Comparison of ENCODE assay signal across 24 cellular contexts in the genomic region with DNA sequence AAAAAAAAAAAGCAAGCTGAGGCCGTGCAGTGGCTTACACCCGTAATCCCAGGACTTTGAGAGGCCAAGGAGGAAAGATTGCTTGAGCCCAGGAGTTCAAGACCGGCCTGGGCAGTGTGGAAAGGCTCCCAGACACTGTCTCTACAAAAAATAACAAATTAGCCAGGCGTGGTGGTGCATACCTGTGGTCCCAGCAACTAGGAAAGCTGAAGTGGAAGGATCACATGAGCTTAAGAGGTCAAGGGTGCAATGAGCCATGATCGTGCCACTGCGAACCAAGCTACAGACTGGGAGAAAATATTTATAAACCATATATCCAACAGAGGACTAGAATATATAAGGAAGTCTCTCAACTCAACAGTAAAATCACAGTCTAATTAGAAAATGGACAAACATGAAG. TPM values are rescaled to one million over a fixed set of nuclear protein-coding genes. Genes with fewer than 3 reads are reported as not detected.
A peak's percentile ranks its signal among the peaks of the same experiment; 100 is the strongest.
DNase-seq lines count a peak whose midpoint lies in the region; ATAC-seq, FAIRE-seq and TF ChIP-seq lines count a peak whose summit lies in the region.
"Had no signal": no experiment of that assay in that cellular context is flagged by ENCODE, and none has a peak within 500 bp of the region (broad histone marks: within the 10 kb centered on the region; RNA-seq: fewer than 3 reads in every experiment).

No MANE protein-coding gene starts in this region.

- H3K4me1 ChIP-seq in BE2C, result no peaks in the 10 kb centered on the region

- no peak for ATAC-seq in natural killer cell
- ATAC-seq in HG03045 (IDR thresholded peaks at IDR 0.05; ENCODE audit: unreplicated experiment), result no peak
- ATAC-seq in GM21576 (IDR thresholded peaks at IDR 0.05; ENCODE audit: unreplicated experiment), result no peak
- ATAC-seq: GM12878, GM23338 had no signal

- no peak overlapping the region for H3K27ac Mint-ChIP-seq in natural killer cell
- H3K27ac Mint-ChIP-seq: B cell; CD8-positive, alpha-beta memory T cell; GM23338 had no signal

- no peak for TF ChIP-seq CTCF in natural killer cell (IDR thresholded peaks at IDR 0.05)
- TF ChIP-seq CTCF in BE2C (IDR thresholded peaks at IDR 0.05; ENCODE audit: low read depth, low read length), result no peak

- DNase-seq in HTR-8/SVneo (ENCODE audit: insufficient read length, low spot score) (no peak), astrocyte of the hippocampus (ENCODE audit: low read depth, low spot score) (peak; percentile 10), natural killer cell (no peak), renal cortical epithelial cell (ENCODE audit: low read depth) (peak; percentile 54), BE2C (no peak), frontal cortex (ENCODE audit: low spot score in 2 of 2) (no peak)
- DNase-seq: 8988T; C1 segment of cervical spinal cord; CD4-positive, CD25-positive, alpha-beta regulatory T cell; CD8-positive, alpha-beta memory T cell; COR-L47; DMS 273 treated with DMSO at 0.1 percent for 48 hours; DMS53; DND-41; EL; HCEC 1CT had no signal

- H3K9me3 ChIP-seq in BE2C, result no peaks in the 10 kb centered on the region

- no peak overlapping the region for H3K4me3 ChIP-seq in BE2C (ENCODE audit: low read depth, low read length)
- H3K4me3 ChIP-seq: GM12878, GM23338 had no signal

- no peaks in the 10 kb centered on the region for H3K36me3 Mint-ChIP-seq in natural killer cell
- H3K36me3 Mint-ChIP-seq: CD4-positive, CD25-positive, alpha-beta regulatory T cell; CD8-positive, alpha-beta memory T cell; IgD-negative memory B cell had no signal

- no peaks in the 10 kb centered on the region for H3K27me3 ChIP-seq in BE2C

- no peaks in the 10 kb centered on the region for H3K9me3 Mint-ChIP-seq in natural killer cell

- intact Hi-C loops in natural killer cell (cut with micrococcal nuclease), result no loop called here

- no peaks in the 10 kb centered on the region for H3K4me1 Mint-ChIP-seq in natural killer cell
- H3K4me1 Mint-ChIP-seq: B cell; CD8-positive, alpha-beta memory T cell; GM23338; IgD-negative memory B cell had no signal

- H3K4me3 Mint-ChIP-seq in natural killer cell, result peak overlapping the region; percentile 47
- H3K4me3 Mint-ChIP-seq: GM23338, IgD-negative memory B cell had no signal

- H3K27me3 Mint-ChIP-seq in natural killer cell (ENCODE audit: low read depth in 2 of 2), result peaks cover 0 to 14% of the 10 kb centered on the region in 2 donors

- FAIRE-seq in HTR-8/SVneo (lab: Jason Lieb, UNC) (peak; percentile 16), frontal cortex (lab: Jason Lieb, UNC) (no peak)
- FAIRE-seq: GM12878, GM19239, H54 had no signal

- no peaks in the 10 kb centered on the region for H3K36me3 ChIP-seq in BE2C

RNA-seq across cellular contexts. Expression of a gene that starts 10.0 kb away (rescaled TPM):
- total RNA-seq in natural killer cell (1 to 10 TPM; 2.4 to 7.0 (median 3.5) TPM), renal cortical epithelial cell (20.1 and 26.6 TPM in 2 replicates), frontal cortex (16.3 TPM)
- 292 TPM for polyA plus RNA-seq in BE2C (2012; ENCODE audit: insufficient read depth, insufficient read length, low read depth)

RNA-seq across cellular contexts. Expression of a gene that starts 15.2 kb away (rescaled TPM):
- total RNA-seq in natural killer cell, result 10 to 100 TPM; 13.8 to 20.6 (median 15.6) TPM
- total RNA-seq in renal cortical epithelial cell, result 15.1 and 28.7 TPM in 2 replicates
- polyA plus RNA-seq in BE2C (2012; ENCODE audit: insufficient read depth, insufficient read length, low read depth), result 12.9 TPM
- 17.9 TPM for total RNA-seq in frontal cortex

RNA-seq across cellular contexts. Expression of a gene that starts 48.5 kb away (rescaled TPM):
- 1 to 10 TPM in 2 of 3 donors, under 1 TPM in 1; 0.75 to 1.7 (median 1.2) TPM for total RNA-seq in natural killer cell
- 262 and 645 TPM in 2 replicates for total RNA-seq in renal cortical epithelial cell
- polyA plus RNA-seq in BE2C (2012; ENCODE audit: insufficient read depth, insufficient read length, low read depth), result 104 TPM
- total RNA-seq in frontal cortex, result 30.2 TPM
- polyA plus RNA-seq: CD8-positive, alpha-beta memory T cell; IgD-negative memory B cell had no signal

Comparison
In these comparisons a context has a peak if more than half of its experiments do, and no peak if none do; other contexts are left out.
1. DNase-seq: peak in astrocyte of the hippocampus (single experiment) and renal cortical epithelial cell (single experiment); none in HTR-8/SVneo (single experiment), natural killer cell (single experiment), BE2C (single experiment) and frontal cortex (0 of 2).